ENCODE assay signal across 1 cellular context in the genomic region with DNA sequence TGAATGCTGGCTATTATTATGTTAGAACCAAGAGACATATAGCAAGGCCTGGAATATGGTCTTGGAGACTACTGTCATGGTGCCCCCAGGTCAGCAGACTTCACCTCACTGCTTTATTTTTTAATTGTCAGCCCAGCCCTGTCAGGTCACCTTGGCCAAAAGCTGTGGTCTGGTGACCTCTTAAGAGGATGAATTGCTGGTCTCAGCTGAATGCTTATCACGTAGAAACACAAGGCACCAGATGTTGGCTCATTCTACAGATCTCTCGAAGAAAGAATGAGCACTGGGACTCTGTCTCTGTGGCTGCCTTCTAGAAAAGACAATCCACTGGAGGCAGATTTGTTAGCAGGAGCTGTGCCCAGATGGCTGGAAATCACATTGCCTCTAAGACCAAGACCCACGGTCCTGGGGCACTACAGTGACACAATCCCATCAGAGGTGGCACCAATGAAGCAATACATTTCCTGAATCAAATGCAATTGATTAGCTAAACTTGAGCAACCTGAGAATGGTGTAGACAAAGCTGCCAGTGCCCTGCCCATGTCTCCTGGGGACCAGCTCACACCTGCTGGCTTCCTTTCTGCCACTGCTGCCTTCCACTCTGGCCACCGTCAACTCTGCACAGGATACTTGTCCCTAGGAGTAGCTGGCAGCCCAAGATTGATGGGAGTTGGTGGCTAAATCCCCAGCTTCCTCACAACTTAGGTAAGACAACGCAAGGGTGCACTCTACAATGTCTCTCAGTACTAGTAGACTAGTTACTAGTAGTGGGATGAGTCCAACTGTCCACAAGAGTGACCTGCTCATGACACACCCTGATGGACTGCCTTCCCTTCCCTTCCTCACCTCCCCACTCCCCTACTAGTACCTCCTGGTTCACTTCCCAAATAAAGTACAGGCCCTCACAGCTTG.
TF ChIP-seq lines count a peak whose summit lies in the region.

No MANE protein-coding gene starts in this region.

TF ChIP-seq in K562, 482 proteins besides CTCF, POLR2A, EP300 and RAD21 (continued from another document):
- TF ChIP-seq CHAMP1 (IDR thresholded peaks at IDR 0.05) (no peak), FOXK2 (conservative IDR thresholded peaks at IDR 0.05 in 1 of 2, IDR thresholded peaks at IDR 0.05 in 1 of 2; ENCODE audit: low read depth in 2 of 2) (no peak), CC2D1A (IDR thresholded peaks at IDR 0.05) (peak; percentile 37; the same call in 1 of the 2 replicates), PHF20 (IDR thresholded peaks at IDR 0.05; ENCODE audit: partially characterized antibody) (no peak), ZMIZ1 (IDR thresholded peaks at IDR 0.05; ENCODE audit: low read depth in 2 of 2, low read length in 2 of 2) (peak in 1 of 2 experiments; percentile 80; a peak in 2 of 4 replicates), FOXK1 (CRISPR knock-in tag; IDR thresholded peaks at IDR 0.05; ENCODE audit: borderline replicate concordance) (no peak), ZNF766 (CRISPR knock-in tag; conservative IDR thresholded peaks at IDR 0.05) (0 out of 2 replicates have a peak, but pooled peaks have one; percentile 38), THRAP3 (IDR thresholded peaks at IDR 0.05; ENCODE audit: borderline replicate concordance) (no peak), HCFC1 (IDR thresholded peaks at IDR 0.05; ENCODE audit: low read depth, low read length) (no peak), MECOM (CRISPR knock-in tag; IDR thresholded peaks at IDR 0.05) (no peak), SMARCC2 (IDR thresholded peaks at IDR 0.05; ENCODE audit: low read depth) (0 out of 2 replicates have a peak, but pooled peaks have one; percentile 36), ZBTB1 (CRISPR knock-in tag; IDR thresholded peaks at IDR 0.05; ENCODE audit: borderline replicate concordance, low read depth) (peak; percentile 30; the same call in 1 of the 2 replicates), MTA3 (IDR thresholded peaks at IDR 0.05; ENCODE audit: borderline replicate concordance) (peak; percentile 50; the same call in 1 of the 2 replicates), SMAD2 (IDR thresholded peaks at IDR 0.05; ENCODE audit: low read depth, low read length) (no peak), HSF4 (CRISPR knock-in tag; IDR thresholded peaks at IDR 0.05; ENCODE audit: borderline replicate concordance) (no peak)
- TF ChIP-seq, protein P1, sequence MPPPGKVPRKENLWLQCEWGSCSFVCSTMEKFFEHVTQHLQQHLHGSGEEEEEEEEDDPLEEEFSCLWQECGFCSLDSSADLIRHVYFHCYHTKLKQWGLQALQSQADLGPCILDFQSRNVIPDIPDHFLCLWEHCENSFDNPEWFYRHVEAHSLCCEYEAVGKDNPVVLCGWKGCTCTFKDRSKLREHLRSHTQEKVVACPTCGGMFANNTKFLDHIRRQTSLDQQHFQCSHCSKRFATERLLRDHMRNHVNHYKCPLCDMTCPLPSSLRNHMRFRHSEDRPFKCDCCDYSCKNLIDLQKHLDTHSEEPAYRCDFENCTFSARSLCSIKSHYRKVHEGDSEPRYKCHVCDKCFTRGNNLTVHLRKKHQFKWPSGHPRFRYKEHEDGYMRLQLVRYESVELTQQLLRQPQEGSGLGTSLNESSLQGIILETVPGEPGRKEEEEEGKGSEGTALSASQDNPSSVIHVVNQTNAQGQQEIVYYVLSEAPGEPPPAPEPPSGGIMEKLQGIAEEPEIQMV (tag; conservative IDR thresholded peaks at IDR 0.05; ENCODE audit: low read depth) = no peak
